2 cellular contexts compared by ENCODE assay signal in genomic region chr17:41678907-41679739, GRCh38.
TF ChIP-seq lines count a peak whose summit lies in the region.

No MANE protein-coding gene starts in this region.

TF ChIP-seq in IMR-90, 13 proteins besides CTCF, POLR2A, EP300 and RAD21:
- no peak for TF ChIP-seq MXI1 (IDR thresholded peaks at IDR 0.05; ENCODE audit: borderline replicate concordance, low read depth, low read length)
- no peak for TF ChIP-seq CEBPB (IDR thresholded peaks at IDR 0.05; ENCODE audit: low read depth, low read length)
- TF ChIP-seq RFX5 (IDR thresholded peaks at IDR 0.05; ENCODE audit: low read depth, low read length): no peak
- TF ChIP-seq RCOR1 (IDR thresholded peaks at IDR 0.05; ENCODE audit: insufficient replicate concordance, low read length): no peak
- no peak for TF ChIP-seq MAFK (IDR thresholded peaks at IDR 0.05; ENCODE audit: low read depth, low read length)
- no peak for TF ChIP-seq BHLHE40 (IDR thresholded peaks at IDR 0.05; ENCODE audit: low read depth, low read length)
TF ChIP-seq in IMR-90: peak in this region for 0.

TF ChIP-seq in HEK293T, 16 proteins besides CTCF, POLR2A, EP300 and RAD21 (continued from another document):
- TF ChIP-seq FOXA1 (IDR thresholded peaks at IDR 0.05) (no peak), SP1 (IDR thresholded peaks at IDR 0.05) (no peak), BHLHE40 (IDR thresholded peaks at IDR 0.05; ENCODE audit: borderline replicate concordance) (no peak), TARDBP (IDR thresholded peaks at IDR 0.05) (no peak), PKNOX1 (IDR thresholded peaks at IDR 0.05) (no peak), ELF4 (IDR thresholded peaks at IDR 0.05) (no peak), SUZ12 (IDR thresholded peaks at IDR 0.05) (no peak), LEF1 (IDR thresholded peaks at IDR 0.05; ENCODE audit: borderline replicate concordance) (no peak)
